Comparison of ENCODE assay signal across 14 cellular contexts in the genomic region with DNA sequence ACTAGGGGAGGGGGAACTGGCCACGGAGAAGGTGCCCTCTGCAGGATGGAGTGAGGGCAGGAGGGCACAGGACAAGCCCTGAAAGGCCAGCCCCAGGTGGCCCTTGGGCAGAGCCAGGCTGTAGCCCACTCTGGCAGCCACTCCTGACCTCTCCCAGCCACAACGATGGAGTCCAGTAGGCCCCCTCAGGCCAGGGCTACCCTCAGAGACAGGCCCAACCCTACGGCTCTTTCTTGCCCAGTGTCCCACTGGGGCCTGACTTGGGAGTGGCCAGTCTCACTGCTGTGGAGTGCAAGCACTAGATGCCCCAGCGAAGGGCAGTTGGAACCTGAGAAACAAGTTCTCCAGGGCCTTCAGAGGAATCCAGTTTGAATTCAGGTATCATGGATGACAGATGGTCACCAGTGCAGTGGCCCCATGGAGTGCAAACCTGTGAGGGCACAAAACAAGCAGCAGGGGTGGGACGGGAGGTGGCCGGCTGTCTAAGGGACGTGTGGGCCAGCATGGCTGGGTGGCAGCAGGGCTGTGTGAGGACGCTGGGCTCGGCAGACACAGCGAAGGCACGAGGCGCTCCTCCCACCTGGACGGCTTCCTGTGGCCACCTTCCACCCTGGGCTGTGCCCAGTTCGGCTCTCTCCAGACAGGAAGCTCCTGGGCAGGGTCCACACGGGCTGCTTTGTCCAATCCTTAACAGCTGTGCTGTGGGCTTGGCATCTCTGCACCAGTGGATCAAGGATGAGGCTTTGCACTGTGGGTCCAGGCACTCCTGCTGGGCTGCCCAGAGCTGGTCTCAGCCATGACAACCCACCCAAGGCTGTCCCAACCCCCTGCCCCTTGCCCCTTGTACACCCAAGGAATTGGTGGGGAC.
DNase-seq lines count a peak whose midpoint lies in the region; ATAC-seq and TF ChIP-seq lines count a peak whose summit lies in the region.
"Had no signal": no experiment of that assay in that cellular context is flagged by ENCODE, and none has a peak within 500 bp of the region (broad histone marks: within the 10 kb centered on the region; RNA-seq: fewer than 3 reads in every experiment).

No MANE protein-coding gene starts in this region.

- 82% methylated on average over 15 of the region's 15 CpGs for WGBS in right cardiac atrium
- 86% methylated on average over 14 of the region's 15 CpGs for WGBS in prostate gland

- H3K36me3 Mint-ChIP-seq in activated CD8-positive, alpha-beta memory T cell treated with anti-CD3 and anti-CD28 coated beads, Interleukin-2, amount 10 ng/mL, durations not matched to agents 7 days and 5 days, result peaks cover under 1% of the 10 kb centered on the region
- H3K36me3 Mint-ChIP-seq: stimulated activated naive B cell treated with anti-CD40 and anti-IgM and Interleukin-4, amounts not matched to agents 10 μg/mL and 1 μg/mL and 100 μg/mL, for 72 hours had no signal

- no peak for TF ChIP-seq POLR2A in prostate gland (IDR thresholded peaks at IDR 0.05)

- no peak overlapping the region for H3K4me3 ChIP-seq in H7 (ENCODE audit: insufficient read depth, low read depth, low read length)
- H3K4me3 ChIP-seq in right cardiac atrium (ENCODE audit: low read length), result no peak overlapping the region
- H3K4me3 ChIP-seq in prostate gland, result no peak overlapping the region
- H3K4me3 ChIP-seq: K562, pancreas had no signal

- H3K9me3 Mint-ChIP-seq in activated CD8-positive, alpha-beta memory T cell treated with anti-CD3 and anti-CD28 coated beads, Interleukin-2, amount 10 ng/mL, durations not matched to agents 7 days and 5 days (ENCODE audit: low read depth), result no peaks in the 10 kb centered on the region
- H3K9me3 Mint-ChIP-seq: stimulated activated naive B cell treated with anti-CD40 and anti-IgM and Interleukin-4, amounts not matched to agents 10 μg/mL and 1 μg/mL and 100 μg/mL, for 72 hours had no signal

- H3K4me3 Mint-ChIP-seq in activated CD8-positive, alpha-beta memory T cell treated with anti-CD3 and anti-CD28 coated beads, Interleukin-2, amount 10 ng/mL, durations not matched to agents 7 days and 5 days, result no peak overlapping the region
- H3K4me3 Mint-ChIP-seq: stimulated activated naive B cell treated with anti-CD40 and anti-IgM and Interleukin-4, amounts not matched to agents 10 μg/mL and 1 μg/mL and 100 μg/mL, for 72 hours had no signal

- peaks cover 21% of the 10 kb centered on the region for H3K4me1 Mint-ChIP-seq in activated CD8-positive, alpha-beta memory T cell treated with anti-CD3 and anti-CD28 coated beads, Interleukin-2, amount 10 ng/mL, durations not matched to agents 7 days and 5 days

- TF ChIP-seq CTCF in GM13976 (IDR thresholded peaks at IDR 0.05; ENCODE audit: borderline replicate concordance, control extremely low read depth, extremely low read depth, insufficient read depth, missing control alignments), result no peak
- TF ChIP-seq CTCF in prostate gland (IDR thresholded peaks at IDR 0.05), result no peak

- no peaks in the 10 kb centered on the region for H3K27me3 ChIP-seq in H7 (ENCODE audit: control insufficient read depth, insufficient read depth, low read length)
- no peaks in the 10 kb centered on the region for H3K27me3 ChIP-seq in right cardiac atrium (ENCODE audit: control insufficient read depth, insufficient read depth)
- H3K27me3 ChIP-seq in prostate gland (replicated peaks; ENCODE audit: insufficient read depth), result no peaks in the 10 kb centered on the region
- H3K27me3 ChIP-seq: pancreas had no signal

- no peaks in the 10 kb centered on the region for H3K9me3 ChIP-seq in right cardiac atrium (ENCODE audit: control insufficient read depth, low read length)
- H3K9me3 ChIP-seq in prostate gland, result no peaks in the 10 kb centered on the region
- H3K9me3 ChIP-seq: pancreas had no signal

- no peaks in the 10 kb centered on the region for H3K27me3 Mint-ChIP-seq in activated CD8-positive, alpha-beta memory T cell treated with anti-CD3 and anti-CD28 coated beads, Interleukin-2, amount 10 ng/mL, durations not matched to agents 7 days and 5 days

- no peak overlapping the region for H3K27ac ChIP-seq in right cardiac atrium (ENCODE audit: low read length)
- H3K27ac ChIP-seq in prostate gland, result no peak overlapping the region
- H3K27ac ChIP-seq: pancreas had no signal

- in situ Hi-C loops in GM13976 (cut with MboI; ENCODE audit: low sequenced_read_pairs, unreplicated experiment), result no loop called here

- ATAC-seq in activated CD8-positive, alpha-beta memory T cell treated with anti-CD3 and anti-CD28 coated beads, Interleukin-2, amount 10 ng/mL, durations not matched to agents 7 days and 5 days, result no peak
- ATAC-seq in right cardiac atrium, result no peak
- no peak for ATAC-seq in sciatic nerve
- ATAC-seq: K562; pancreas; stimulated activated naive B cell treated with anti-CD40 and anti-IgM and Interleukin-4, amounts not matched to agents 10 μg/mL and 1 μg/mL and 100 μg/mL, for 72 hours had no signal

- CTCF ChIA-PET in activated CD8-positive, alpha-beta memory T cell treated with anti-CD3 and anti-CD28 coated beads, Interleukin-2, amount 10 ng/mL, durations not matched to agents 7 days and 5 days (lab: Charles Lee), result no interaction called here

- intact Hi-C loops in right cardiac atrium (cut with DNase I) (no loop called here), sciatic nerve (cut with DNase I) (no loop called here), prostate gland (cut with DNase I) (no loop called here)

- H3K36me3 ChIP-seq in H7 (replicated peaks; ENCODE audit: control insufficient read depth, insufficient read depth, low read length), result no peaks in the 10 kb centered on the region
- H3K36me3 ChIP-seq in prostate gland, result no peaks in the 10 kb centered on the region
- H3K36me3 ChIP-seq: pancreas had no signal

- DNase-seq in activated CD8-positive, alpha-beta memory T cell treated with anti-CD3 and anti-CD28 coated beads, Interleukin-2, amount 50 U/mL, for 4 hours, result peak; percentile 10
- no peak for DNase-seq in activated CD8-positive, alpha-beta memory T cell treated with anti-CD3 and anti-CD28 coated beads, Interleukin-2, amount 10 ng/mL, durations not matched to agents 7 days and 5 days
- DNase-seq in H7 (peak; percentile 45), right cardiac atrium (peak in 2 of 3 donors; percentile 45 to 49), sciatic nerve (ENCODE audit: low spot score) (peak; percentile 33), GM13976 (ENCODE audit: low spot score) (no peak), prostate gland (ENCODE audit: low spot score) (no peak)
- DNase-seq in stimulated activated CD4-positive, alpha-beta T cell treated with anti-CD3 and anti-CD28 coated beads, Interleukin-1b, Interleukin-23, amount 100 ng/mL, for 48 hours, result no peak
- DNase-seq: DMS53; NCI-H2029; NCI-H510A treated with DMSO at 0.1 percent for 48 hours; stimulated activated naive B cell treated with anti-CD40 and anti-IgM and Interleukin-4, amounts not matched to agents 10 μg/mL and 1 μg/mL and 100 μg/mL, for 72 hours had no signal

- no peak overlapping the region for H3K27ac Mint-ChIP-seq in activated CD8-positive, alpha-beta memory T cell treated with anti-CD3 and anti-CD28 coated beads, Interleukin-2, amount 10 ng/mL, durations not matched to agents 7 days and 5 days
- H3K27ac Mint-ChIP-seq: stimulated activated naive B cell treated with anti-CD40 and anti-IgM and Interleukin-4, amounts not matched to agents 10 μg/mL and 1 μg/mL and 100 μg/mL, for 72 hours had no signal

- H3K4me1 ChIP-seq in right cardiac atrium (ENCODE audit: control insufficient read depth, insufficient read depth, low read length) (no peaks in the 10 kb centered on the region), prostate gland (replicated peaks) (no peaks in the 10 kb centered on the region)
- H3K4me1 ChIP-seq: pancreas had no signal

Comparison
In these comparisons a context has a peak if more than half of its experiments do, and no peak if none do; other contexts are left out.
1. DNase-seq: peak in activated CD8-positive, alpha-beta memory T cell treated with anti-CD3 and anti-CD28 coated beads, Interleukin-2, amount 50 U/mL, for 4 hours (single experiment), H7 (single experiment), right cardiac atrium (2 of 3) and sciatic nerve (single experiment); none in activated CD8-positive, alpha-beta memory T cell treated with anti-CD3 and anti-CD28 coated beads, Interleukin-2, amount 10 ng/mL, durations not matched to agents 7 days and 5 days (single experiment), GM13976 (single experiment), prostate gland (single experiment) and stimulated activated CD4-positive, alpha-beta T cell treated with anti-CD3 and anti-CD28 coated beads, Interleukin-1b, Interleukin-23, amount 100 ng/mL, for 48 hours (single experiment).